9 cellular contexts compared by ENCODE assay signal in the genomic region with DNA sequence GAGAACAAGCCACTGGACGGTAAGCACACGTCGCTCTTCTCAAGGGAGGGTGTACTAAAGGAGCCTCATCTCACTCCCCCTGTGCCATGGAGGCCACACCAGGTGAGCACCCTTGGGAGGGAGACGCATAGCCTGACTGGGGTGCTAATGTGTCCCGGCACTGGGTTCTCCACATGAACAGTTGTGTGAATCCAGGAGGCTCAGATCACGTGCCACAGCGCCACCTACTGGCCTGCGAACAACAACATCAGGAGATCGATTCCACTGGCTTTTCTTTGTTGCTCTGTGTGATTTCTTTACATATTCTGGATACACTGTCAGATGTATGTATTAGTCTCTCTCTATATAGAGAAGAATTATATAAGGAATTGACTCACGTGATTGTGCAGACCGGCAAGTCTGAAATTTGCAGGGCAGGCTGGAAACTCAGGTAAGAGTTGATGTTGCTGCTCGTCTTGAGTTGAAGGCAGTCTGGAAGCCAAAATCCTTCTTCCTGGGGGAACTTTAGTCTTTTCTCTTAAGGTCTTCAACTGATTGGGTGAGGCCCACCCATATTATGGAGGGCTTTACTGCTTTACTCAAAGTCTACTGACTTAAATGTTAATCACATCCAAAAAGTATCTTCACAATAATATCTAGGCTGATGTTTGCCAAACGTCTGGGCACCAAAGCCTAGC. TPM values are rescaled to one million over a fixed set of nuclear protein-coding genes. Genes with fewer than 3 reads are reported as not detected.
DNase-seq lines count a peak whose midpoint lies in the region; ATAC-seq and TF ChIP-seq lines count a peak whose summit lies in the region.
"Not testable (repeated sequence)": the region's sequence is repeated elsewhere in the genome, so short reads cannot be mapped to it uniquely, and the experiment has no call there.
"Had no signal": no experiment of that assay in that cellular context is flagged by ENCODE, and none has a peak within 500 bp of the region (broad histone marks: within the 10 kb centered on the region; RNA-seq: fewer than 3 reads in every experiment).

No MANE protein-coding gene starts in this region.

- not testable (repeated sequence) for BruUV-seq in Panc1 (replicated peaks; lab: Mats Ljungman, UMichigan)

- H3K36me3 ChIP-seq in Panc1 (ENCODE audit: control insufficient read depth, insufficient read depth, low read length); effector memory CD4-positive, alpha-beta T cell (ENCODE audit: control insufficient read depth, insufficient read depth, low read length); right lobe of liver: not testable (repeated sequence)

- CTCF ChIA-PET in Panc1 (lab: Charles Lee) = not testable (repeated sequence)

- peak; percentile 58 for ATAC-seq in GM18870 (IDR thresholded peaks at IDR 0.05; ENCODE audit: unreplicated experiment)
- peak; percentile 91 for ATAC-seq in Panc1
- peak; percentile 90 to 96 (median 94) for ATAC-seq in right lobe of liver

- not testable (repeated sequence) for TF ChIP-seq POLR2A in right lobe of liver (IDR thresholded peaks at IDR 0.05)

- not testable (repeated sequence) for H3K9me3 ChIP-seq in Panc1 (ENCODE audit: control insufficient read depth, insufficient read depth, low read depth, low read length); effector memory CD4-positive, alpha-beta T cell (ENCODE audit: control insufficient read depth, low read length); right lobe of liver

- not testable (repeated sequence) for H3K27ac ChIP-seq in Panc1 (ENCODE audit: low read length); effector memory CD4-positive, alpha-beta T cell (ENCODE audit: insufficient read depth, low read length, poor library complexity, severe bottlenecking); right lobe of liver

- in situ Hi-C loops in Panc1 (cut with HindIII; ENCODE audit: low pct_unique_long_range_greater_than_20kb, low sequenced_read_pairs) = not testable (repeated sequence)

- 33% methylated on average over 10 of the region's 13 CpGs for WGBS in right lobe of liver (ENCODE audit: insufficient coverage, low coverage, low lambda C conversion rate, missing lambda C conversion rate)

- not testable (repeated sequence) for H3K4me1 ChIP-seq in Panc1 (ENCODE audit: control insufficient read depth, insufficient read depth, low read length); effector memory CD4-positive, alpha-beta T cell (ENCODE audit: control insufficient read depth, insufficient read depth, low read length, poor library complexity, severe bottlenecking); right lobe of liver

- H3K4me3 ChIP-seq in AG10803 (ENCODE audit: low read length); Panc1 (ENCODE audit: low read depth in 2 of 2, low read length in 2 of 2); effector memory CD4-positive, alpha-beta T cell (ENCODE audit: insufficient read depth, low read depth, low read length, poor library complexity, severe bottlenecking); right lobe of liver: not testable (repeated sequence)

- intact Hi-C loops in Panc1 (cut with micrococcal nuclease; ENCODE audit: unreplicated experiment) = not testable (repeated sequence)
- intact Hi-C loops in right lobe of liver (cut with DNase I) = loop anchor here in 1 of 2 donors (10.0 kb wide), 1 partner anchor 125 kb away; no protein-coding TSS in a partner anchor

- POLR2A ChIA-PET in Panc1 (lab: Charles Lee) = not testable (repeated sequence)

- TF ChIP-seq CTCF in AG10803 (conservative IDR thresholded peaks at IDR 0.05; ENCODE audit: low read length) (peak; percentile 61), Panc1 (IDR thresholded peaks at IDR 0.05) (peak; percentile 84), right lobe of liver (IDR thresholded peaks at IDR 0.05) (peak; percentile 75 to 81 (median 79))

- not testable (repeated sequence) for H3K27me3 ChIP-seq in Panc1 (ENCODE audit: control insufficient read depth, insufficient read depth, low read length); effector memory CD4-positive, alpha-beta T cell (replicated peaks; ENCODE audit: control insufficient read depth, insufficient read depth, low read length, poor library complexity, severe bottlenecking); right lobe of liver

- DNase-seq in AG10803 (ENCODE audit: low read depth) (peak; percentile 27), HuH-7 (ENCODE audit: low spot score) (peak; percentile 50), Panc1 (ENCODE audit: low read depth, low spot score) (peak; percentile 33), right lobe of liver (peak in 2 of 3 donors; percentile 57 to 63)
- peak; percentile 73 for DNase-seq in activated CD8-positive, alpha-beta memory T cell treated with anti-CD3 and anti-CD28 coated beads, Interleukin-2, amount 50 U/mL, for 48 hours
- DNase-seq in effector memory CD4-positive, alpha-beta T cell = peak in 2 of 3 donors; percentile 13 to 36
- DNase-seq in stimulated activated CD4-positive, alpha-beta T cell treated with anti-CD3 and anti-CD28 coated beads, Interleukin-2, amount 100 ng/mL, for 24 hours = peak; percentile 49 to 55

RNA-seq across cellular contexts. Expression of gene CLEC18B, which starts 8.9 kb away (rescaled TPM):
- not detected for total RNA-seq in Panc1 (2021; ENCODE audit: unreplicated experiment)
- not detected for polyA plus RNA-seq in Panc1 (2012; ENCODE audit: insufficient read length)
- under 1 TPM in 3 of 6 experiments, not detected in 3; 0.64 to 0.75 (median 0.71) TPM for total RNA-seq in right lobe of liver

RNA-seq across cellular contexts. Expression of gene NPIPB15, which starts 54.1 kb away (rescaled TPM):
- total RNA-seq in Panc1 (2021; ENCODE audit: unreplicated experiment) = not detected
- polyA plus RNA-seq in Panc1 (2012; ENCODE audit: insufficient read length) = not detected
- 10 to 100 TPM in 1 of 6 experiments, 1 to 10 TPM in 1, under 1 TPM in 1, not detected in 3; 0.51 to 12.2 (median 3.1) TPM for total RNA-seq in right lobe of liver
- total RNA-seq: activated CD8-positive, alpha-beta memory T cell treated with anti-CD3 and anti-CD28 coated beads for 36 hours had no signal
